12 cellular contexts compared by ENCODE assay signal in the genomic region with DNA sequence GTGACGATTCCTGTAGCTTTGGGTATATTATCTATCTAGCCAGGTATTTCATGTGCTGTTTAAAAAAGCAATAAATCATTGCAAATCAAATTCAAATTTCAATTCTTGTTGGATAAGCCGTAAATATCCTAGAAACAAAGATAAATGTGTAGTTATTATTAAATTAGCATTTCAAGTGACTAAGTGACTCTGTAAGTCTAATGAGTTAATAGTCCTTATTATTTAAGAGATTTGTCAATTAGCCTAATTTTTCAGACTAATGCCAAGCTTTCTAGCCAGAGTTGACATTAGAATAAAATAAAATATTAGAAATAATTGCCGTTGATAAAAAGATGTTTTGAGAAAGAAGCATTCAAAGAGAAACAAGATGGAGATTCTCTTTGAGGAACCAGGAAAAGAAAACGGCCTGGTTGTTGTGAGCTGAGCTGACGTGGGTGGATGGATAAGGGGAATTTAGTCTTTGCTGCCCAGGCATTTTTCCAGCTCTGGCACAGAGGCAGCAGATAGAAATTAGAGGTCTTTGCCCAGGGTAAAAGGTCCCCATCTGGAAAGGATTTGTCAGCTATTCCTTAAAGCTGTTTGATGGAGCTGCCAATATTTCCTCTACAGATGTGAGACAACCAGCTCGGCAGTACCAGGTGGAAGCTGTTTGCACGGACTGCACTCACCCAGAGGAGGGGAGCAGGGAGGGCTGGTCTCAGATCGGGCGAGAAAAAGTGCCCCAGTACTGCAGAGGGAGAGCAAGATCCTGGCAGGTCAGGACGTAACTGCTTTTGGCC.
DNase-seq lines count a peak whose midpoint lies in the region; ATAC-seq and TF ChIP-seq lines count a peak whose summit lies in the region.
"Had no signal": no experiment of that assay in that cellular context is flagged by ENCODE, and none has a peak within 500 bp of the region (broad histone marks: within the 10 kb centered on the region; RNA-seq: fewer than 3 reads in every experiment).

No MANE protein-coding gene starts in this region.

- no peak overlapping the region for H3K27ac Mint-ChIP-seq in T-helper 17 cell
- H3K27ac Mint-ChIP-seq: activated B cell treated with CpG ODN at 0.5 μM for 24 hours; activated T-helper 2 cell treated with anti-CD3 and anti-CD28 coated beads, Interferon-gamma antibody, Interleukin-2, Interleukin-4, amounts not matched to agents 10 μg/mL and 5 μg/mL and 100 μg/mL, durations not matched to agents 14 hours and 24 hours and 36 hours had no signal

- ATAC-seq in SK-N-SH treated with all-trans-retinoic acid at 6 μM for 48 hours = peak; percentile 85
- peak; percentile 43 for ATAC-seq in Right ventricle myocardium superior (ENCODE audit: poor library complexity)
- no peak for ATAC-seq in HG02981 (IDR thresholded peaks at IDR 0.05; ENCODE audit: unreplicated experiment)
- ATAC-seq in T-helper 17 cell = no peak

- no peak overlapping the region for H3K4me3 Mint-ChIP-seq in T-helper 17 cell
- H3K4me3 Mint-ChIP-seq: activated B cell treated with CpG ODN at 0.5 μM for 24 hours had no signal

- intact Hi-C loops in Right ventricle myocardium superior (cut with DNase I) = no loop called here

- peaks cover 2% of the 10 kb centered on the region for H3K36me3 Mint-ChIP-seq in T-helper 17 cell (ENCODE audit: low read depth)

- H3K27me3 Mint-ChIP-seq in T-helper 17 cell = peaks cover 10% of the 10 kb centered on the region
- H3K27me3 Mint-ChIP-seq: activated B cell treated with CpG ODN at 0.5 μM for 24 hours had no signal

- no peaks in the 10 kb centered on the region for H3K4me1 Mint-ChIP-seq in T-helper 17 cell
- H3K4me1 Mint-ChIP-seq: activated B cell treated with CpG ODN at 0.5 μM for 24 hours had no signal

- peak; percentile 72 for DNase-seq in DMS 273 treated with DMSO at 0.1 percent for 48 hours (lab: John Stamatoyannopoulos, UW)
- no peak for DNase-seq in Right ventricle myocardium superior
- DNase-seq in renal cortical epithelial cell (ENCODE audit: low read depth) = peak; percentile 81
- DNase-seq in COLO829 (ENCODE audit: low spot score) = no peak
- DNase-seq in NAMALWA (ENCODE audit: low spot score) = no peak
- DNase-seq in T-helper 17 cell = no peak
- DNase-seq: activated B cell treated with CpG ODN at 0.5 μM for 24 hours, NCI-H1417 treated with DMSO at 0.1 percent for 48 hours, uterus had no signal

- peaks cover 2% of the 10 kb centered on the region for H3K9me3 ChIP-seq in T-helper 17 cell (ENCODE audit: control insufficient read depth, low read length, poor library complexity, severe bottlenecking)
- H3K9me3 ChIP-seq: uterus had no signal

TF ChIP-seq in SK-N-SH treated with all-trans-retinoic acid at 6 μM for 48 hours, 23 proteins besides CTCF, POLR2A, EP300 and RAD21:
- TF ChIP-seq ZNF8 (CRISPR knock-in tag; IDR thresholded peaks at IDR 0.05) (0 out of 2 replicates have a peak, but pooled peaks have one; percentile 12), ISL1 (CRISPR knock-in tag; IDR thresholded peaks at IDR 0.05) (peak; percentile 89), ZC3H10 (CRISPR knock-in tag; IDR thresholded peaks at IDR 0.05) (peak; percentile 53; the same call in 1 of the 2 replicates), TCF4 (CRISPR knock-in tag; IDR thresholded peaks at IDR 0.05; ENCODE audit: borderline replicate concordance) (peak; percentile 70; the same call in 1 of the 2 replicates)
- TF ChIP-seq, protein P1, sequence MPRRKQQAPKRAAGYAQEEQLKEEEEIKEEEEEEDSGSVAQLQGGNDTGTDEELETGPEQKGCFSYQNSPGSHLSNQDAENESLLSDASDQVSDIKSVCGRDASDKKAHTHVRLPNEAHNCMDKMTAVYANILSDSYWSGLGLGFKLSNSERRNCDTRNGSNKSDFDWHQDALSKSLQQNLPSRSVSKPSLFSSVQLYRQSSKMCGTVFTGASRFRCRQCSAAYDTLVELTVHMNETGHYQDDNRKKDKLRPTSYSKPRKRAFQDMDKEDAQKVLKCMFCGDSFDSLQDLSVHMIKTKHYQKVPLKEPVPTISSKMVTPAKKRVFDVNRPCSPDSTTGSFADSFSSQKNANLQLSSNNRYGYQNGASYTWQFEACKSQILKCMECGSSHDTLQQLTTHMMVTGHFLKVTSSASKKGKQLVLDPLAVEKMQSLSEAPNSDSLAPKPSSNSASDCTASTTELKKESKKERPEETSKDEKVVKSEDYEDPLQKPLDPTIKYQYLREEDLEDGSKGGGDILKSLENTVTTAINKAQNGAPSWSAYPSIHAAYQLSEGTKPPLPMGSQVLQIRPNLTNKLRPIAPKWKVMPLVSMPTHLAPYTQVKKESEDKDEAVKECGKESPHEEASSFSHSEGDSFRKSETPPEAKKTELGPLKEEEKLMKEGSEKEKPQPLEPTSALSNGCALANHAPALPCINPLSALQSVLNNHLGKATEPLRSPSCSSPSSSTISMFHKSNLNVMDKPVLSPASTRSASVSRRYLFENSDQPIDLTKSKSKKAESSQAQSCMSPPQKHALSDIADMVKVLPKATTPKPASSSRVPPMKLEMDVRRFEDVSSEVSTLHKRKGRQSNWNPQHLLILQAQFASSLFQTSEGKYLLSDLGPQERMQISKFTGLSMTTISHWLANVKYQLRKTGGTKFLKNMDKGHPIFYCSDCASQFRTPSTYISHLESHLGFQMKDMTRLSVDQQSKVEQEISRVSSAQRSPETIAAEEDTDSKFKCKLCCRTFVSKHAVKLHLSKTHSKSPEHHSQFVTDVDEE (CRISPR knock-in tag; IDR thresholded peaks at IDR 0.05) = 0 out of 2 replicates have a peak, but pooled peaks have one; percentile 72
- TF ChIP-seq, protein P2, sequence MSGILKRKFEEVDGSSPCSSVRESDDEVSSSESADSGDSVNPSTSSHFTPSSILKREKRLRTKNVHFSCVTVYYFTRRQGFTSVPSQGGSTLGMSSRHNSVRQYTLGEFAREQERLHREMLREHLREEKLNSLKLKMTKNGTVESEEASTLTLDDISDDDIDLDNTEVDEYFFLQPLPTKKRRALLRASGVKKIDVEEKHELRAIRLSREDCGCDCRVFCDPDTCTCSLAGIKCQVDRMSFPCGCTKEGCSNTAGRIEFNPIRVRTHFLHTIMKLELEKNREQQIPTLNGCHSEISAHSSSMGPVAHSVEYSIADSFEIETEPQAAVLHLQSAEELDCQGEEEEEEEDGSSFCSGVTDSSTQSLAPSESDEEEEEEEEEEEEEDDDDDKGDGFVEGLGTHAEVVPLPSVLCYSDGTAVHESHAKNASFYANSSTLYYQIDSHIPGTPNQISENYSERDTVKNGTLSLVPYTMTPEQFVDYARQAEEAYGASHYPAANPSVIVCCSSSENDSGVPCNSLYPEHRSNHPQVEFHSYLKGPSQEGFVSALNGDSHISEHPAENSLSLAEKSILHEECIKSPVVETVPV (CRISPR knock-in tag; IDR thresholded peaks at IDR 0.05) = no peak

Comparison
In these comparisons a context has a peak if more than half of its experiments do, and no peak if none do; other contexts are left out.
1. DNase-seq: peak in DMS 273 treated with DMSO at 0.1 percent for 48 hours (single experiment) and renal cortical epithelial cell (single experiment); none in Right ventricle myocardium superior (single experiment), COLO829 (single experiment), NAMALWA (single experiment) and T-helper 17 cell (0 of 3).
2. ATAC-seq: peak in SK-N-SH treated with all-trans-retinoic acid at 6 μM for 48 hours (single experiment) and Right ventricle myocardium superior (single experiment); none in HG02981 (single experiment) and T-helper 17 cell (single experiment).